ENCODE assay signal across 10 cellular contexts in the genomic region with DNA sequence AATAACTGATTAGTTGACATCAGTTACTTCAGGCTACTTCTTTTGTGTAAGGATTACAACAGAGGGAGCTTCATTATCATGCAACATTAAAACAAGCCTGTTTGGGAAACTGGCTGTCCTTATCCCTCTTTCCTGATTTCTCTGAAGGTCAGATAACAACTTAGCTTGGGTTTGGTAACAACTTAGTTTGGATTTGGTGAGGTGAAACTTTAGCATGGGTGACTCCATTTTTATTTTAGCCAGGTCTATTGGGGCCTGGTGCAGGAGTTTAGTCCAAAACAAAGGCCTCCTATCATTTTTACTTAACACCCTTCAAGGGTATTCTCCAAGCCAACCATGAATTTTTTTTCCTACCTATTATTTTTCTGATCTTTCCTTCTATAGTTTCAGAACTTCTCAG. TPM values are rescaled to one million over a fixed set of nuclear protein-coding genes. Genes with fewer than 3 reads are reported as not detected.
A peak's percentile ranks its signal among the peaks of the same experiment; 100 is the strongest.
DNase-seq lines count a peak whose midpoint lies in the region; ATAC-seq, FAIRE-seq and TF ChIP-seq lines count a peak whose summit lies in the region.
"Had no signal": no experiment of that assay in that cellular context is flagged by ENCODE, and none has a peak within 500 bp of the region (broad histone marks: within the 10 kb centered on the region; RNA-seq: fewer than 3 reads in every experiment).

No MANE protein-coding gene starts in this region.

- H3K9me3 Mint-ChIP-seq in activated T-helper 1 cell treated with anti-CD3 and anti-CD28 coated beads, Interleukin-12 subunit alpha, Interleukin-12 subunit beta, Interleukin-2, Interleukin-4 antibody, amounts not matched to agents 30 ng/mL and 10 ng/mL and 1 ng/mL, durations not matched to agents 14 hours and 24 hours and 36 hours, result no peaks in the 10 kb centered on the region

- no peak for TF ChIP-seq RAD21 in A549 (conservative IDR thresholded peaks at IDR 0.05 in 1 of 2, IDR thresholded peaks at IDR 0.05 in 1 of 2)

- H3K4me1 Mint-ChIP-seq in activated T-helper 1 cell treated with anti-CD3 and anti-CD28 coated beads, Interleukin-12 subunit alpha, Interleukin-12 subunit beta, Interleukin-2, Interleukin-4 antibody, amounts not matched to agents 30 ng/mL and 10 ng/mL and 1 ng/mL, durations not matched to agents 14 hours and 24 hours and 36 hours (ENCODE audit: low read depth), result peaks cover 35% of the 10 kb centered on the region

- POLR2A ChIA-PET in A549 (lab: Yijun Ruan, JAX), result interaction anchor here (1.4 to 2.8 kb wide), 2 partner anchors 31 to 108 kb away, joined by 4 to 38 read pairs; a partner anchor contains a TSS

- TF ChIP-seq POLR2A in A549 (IDR thresholded peaks at IDR 0.05; ENCODE audit: low read length), result no peak

- no peak overlapping the region for H2AK5ac ChIP-seq in mesenchymal stem cell (ENCODE audit: low read length, severe bottlenecking)

- peak overlapping the region; percentile 77 for H3K4me2 ChIP-seq in A549
- H3K4me2 ChIP-seq in DND-41 (ENCODE audit: insufficient read depth, low read length), result peak overlapping the region; percentile 84
- no peak overlapping the region for H3K4me2 ChIP-seq in mesenchymal stem cell (ENCODE audit: low read length, poor library complexity, severe bottlenecking)

- H2AFZ ChIP-seq in DND-41 (ENCODE audit: low read depth, low read length) (peak overlapping the region; percentile 95), mesenchymal stem cell (ENCODE audit: low read depth, low read length) (no peak overlapping the region)

- no peak overlapping the region for H2BK120ac ChIP-seq in mesenchymal stem cell (ENCODE audit: low read depth, low read length)

- no peak overlapping the region for H3K18ac ChIP-seq in mesenchymal stem cell (ENCODE audit: low read depth in 1 of 2, low read length in 2 of 2)

- no peaks in the 10 kb centered on the region for H3K27me3 ChIP-seq in DND-41 (ENCODE audit: insufficient read depth, low read length, poor library complexity)
- H3K27me3 ChIP-seq in mesenchymal stem cell (ENCODE audit: control insufficient read depth in 1 of 2, insufficient read depth in 1 of 2, low read length in 2 of 2), result no peaks in the 10 kb centered on the region

- DNase-seq in A549 (ENCODE audit: low read depth in 1 of 2, low spot score in 1 of 2) (no peak), DND-41 (no peak), mesenchymal stem cell (no peak), LoVo (ENCODE audit: low spot score) (no peak), A172 (ENCODE audit: low spot score) (no peak)
- no peak for DNase-seq in activated T-helper 1 cell treated with anti-CD3 and anti-CD28 coated beads, Interleukin-12 subunit alpha, Interleukin-12 subunit beta, Interleukin-2, Interleukin-4 antibody, amounts not matched to agents 30 ng/mL and 10 ng/mL and 1 ng/mL, durations not matched to agents 14 hours and 24 hours and 36 hours (ENCODE audit: low spot score)
- DNase-seq: amygdala, right cardiac atrium had no signal

- no peaks in the 10 kb centered on the region for H3K9me3 ChIP-seq in A549
- H3K9me3 ChIP-seq in DND-41 (ENCODE audit: insufficient read depth, low read length, severe bottlenecking), result no peaks in the 10 kb centered on the region
- no peaks in the 10 kb centered on the region for H3K9me3 ChIP-seq in mesenchymal stem cell (ENCODE audit: control insufficient read depth, low read length)

- no peak overlapping the region for H2BK12ac ChIP-seq in mesenchymal stem cell (ENCODE audit: low read length in 2 of 2)

- CTCF ChIA-PET in A549 (lab: Yijun Ruan, JAX), result interaction anchor here (1.5 kb wide), 1 partner anchor 9 kb away, joined by 4 read pairs; no protein-coding TSS in a partner anchor

- H3K79me2 ChIP-seq in DND-41 (ENCODE audit: insufficient read depth, low read length), result peaks cover 33% of the 10 kb centered on the region

- H3K36me3 ChIP-seq in DND-41 (ENCODE audit: insufficient read depth, low read length) (peaks cover 14% of the 10 kb centered on the region), mesenchymal stem cell (ENCODE audit: control insufficient read depth in 1 of 2, insufficient read depth in 2 of 2, low read depth in 1 of 2, low read length in 2 of 2) (peaks cover 4 to 14% of the 10 kb centered on the region in 2 experiments)

- no peak overlapping the region for H3K23ac ChIP-seq in mesenchymal stem cell (ENCODE audit: low read length in 2 of 2)

- no peak for TF ChIP-seq EP300 in A549 (IDR thresholded peaks at IDR 0.05)

- H4K8ac ChIP-seq in mesenchymal stem cell (ENCODE audit: low read length), result no peak overlapping the region

- H3K14ac ChIP-seq in mesenchymal stem cell (ENCODE audit: low read length in 2 of 2), result no peak overlapping the region

- no peak overlapping the region; a peak in 1 of 6 replicates for H3K27ac ChIP-seq in A549
- no peak overlapping the region; the same call in 1 of the 2 replicates for H3K27ac ChIP-seq in DND-41 (ENCODE audit: low read length)
- no peak overlapping the region for H3K27ac ChIP-seq in mesenchymal stem cell (ENCODE audit: low read length, poor library complexity, severe bottlenecking)

- H3K4me1 ChIP-seq in A549 (peaks cover 10% of the 10 kb centered on the region; the same call in 2 of the 3 replicates), DND-41 (ENCODE audit: insufficient read depth, low read length) (peaks cover 35% of the 10 kb centered on the region), mesenchymal stem cell (ENCODE audit: control insufficient read depth, insufficient read depth, low read depth, low read length) (peaks cover 6% of the 10 kb centered on the region)

- peak overlapping the region; percentile 97 for H3K4me3 Mint-ChIP-seq in activated T-helper 1 cell treated with anti-CD3 and anti-CD28 coated beads, Interleukin-12 subunit alpha, Interleukin-12 subunit beta, Interleukin-2, Interleukin-4 antibody, amounts not matched to agents 30 ng/mL and 10 ng/mL and 1 ng/mL, durations not matched to agents 14 hours and 24 hours and 36 hours

- TF ChIP-seq CTCF in A549 (IDR thresholded peaks at IDR 0.05) (no peak), DND-41 (IDR thresholded peaks at IDR 0.05; ENCODE audit: borderline replicate concordance, extremely low read depth, low read length, poor library complexity, severe bottlenecking) (no peak)

- H3K27ac Mint-ChIP-seq in activated T-helper 1 cell treated with anti-CD3 and anti-CD28 coated beads, Interleukin-12 subunit alpha, Interleukin-12 subunit beta, Interleukin-2, Interleukin-4 antibody, amounts not matched to agents 30 ng/mL and 10 ng/mL and 1 ng/mL, durations not matched to agents 14 hours and 24 hours and 36 hours, result no peak overlapping the region

- no peak overlapping the region for H2BK5ac ChIP-seq in mesenchymal stem cell (ENCODE audit: low read depth, low read length, poor library complexity, severe bottlenecking)

- H3K4ac ChIP-seq in mesenchymal stem cell (ENCODE audit: low read depth in 1 of 2, low read length in 2 of 2), result no peak overlapping the region

- intact Hi-C loops in activated T-helper 1 cell treated with anti-CD3 and anti-CD28 coated beads, Interleukin-12 subunit alpha, Interleukin-12 subunit beta, Interleukin-2, Interleukin-4 antibody, amounts not matched to agents 30 ng/mL and 10 ng/mL and 1 ng/mL, durations not matched to agents 14 hours and 24 hours and 36 hours (cut with micrococcal nuclease), result loop anchor here (1.0 to 5.0 kb wide), 6 partner anchors 14 to 858 kb away; a partner anchor contains a TSS

- ATAC-seq in A549 (no peak), DND-41 (ENCODE audit: insufficient read depth, low read depth) (no peak), GM21825 (IDR thresholded peaks at IDR 0.05; ENCODE audit: unreplicated experiment) (no peak), HG03342 (IDR thresholded peaks at IDR 0.05; ENCODE audit: unreplicated experiment) (no peak)

- peaks cover 1% of the 10 kb centered on the region for H3K27me3 Mint-ChIP-seq in activated T-helper 1 cell treated with anti-CD3 and anti-CD28 coated beads, Interleukin-12 subunit alpha, Interleukin-12 subunit beta, Interleukin-2, Interleukin-4 antibody, amounts not matched to agents 30 ng/mL and 10 ng/mL and 1 ng/mL, durations not matched to agents 14 hours and 24 hours and 36 hours (ENCODE audit: insufficient read depth)

- FAIRE-seq in A549 (lab: Jason Lieb, UNC), result no peak

- H4K91ac ChIP-seq in mesenchymal stem cell (ENCODE audit: low read length), result no peak overlapping the region

- H3K4me3 ChIP-seq in A549 (no peak overlapping the region), DND-41 (ENCODE audit: low read depth in 1 of 2, low read length in 2 of 2) (peak overlapping the region in 1 of 2 experiments; percentile 92; a peak in 2 of 4 replicates), mesenchymal stem cell (ENCODE audit: insufficient read depth in 1 of 2, low read depth in 1 of 2, low read length in 2 of 2) (no peak overlapping the region)

- H3K36me3 Mint-ChIP-seq in activated T-helper 1 cell treated with anti-CD3 and anti-CD28 coated beads, Interleukin-12 subunit alpha, Interleukin-12 subunit beta, Interleukin-2, Interleukin-4 antibody, amounts not matched to agents 30 ng/mL and 10 ng/mL and 1 ng/mL, durations not matched to agents 14 hours and 24 hours and 36 hours (ENCODE audit: low read depth), result peaks cover 13% of the 10 kb centered on the region

- no peaks in the 10 kb centered on the region for H4K20me1 ChIP-seq in DND-41 (ENCODE audit: insufficient read depth, low read length)

- peaks cover 7% of the 10 kb centered on the region for H3K79me1 ChIP-seq in mesenchymal stem cell (replicated peaks; ENCODE audit: low read length, poor library complexity, severe bottlenecking)

- no peak overlapping the region for H3K9ac ChIP-seq in DND-41 (ENCODE audit: low read depth, low read length)
- H3K9ac ChIP-seq in mesenchymal stem cell (ENCODE audit: low read length), result peak overlapping the region; percentile 97

- no peak overlapping the region for H2BK15ac ChIP-seq in mesenchymal stem cell (ENCODE audit: low read depth, poor library complexity, severe bottlenecking)

RNA-seq across cellular contexts. Expression of a gene that starts 1.1 kb away (rescaled TPM):
- polyA plus RNA-seq in A549 (2011; rRNA removed) (9.3 and 9.4 TPM in 2 replicates), A549 (2017; fragmentation: RNase III; extraction: RNeasy Plus Mini Kit Qiagen cat#74134 plus additional on column Dnase treatment) (5.8 to 7.4 TPM (median 7.4 TPM) in 3 replicates)
- 5.2 and 5.4 TPM in 2 replicates for polyA plus RNA-seq in A549 (2012; cell fraction: cytosol; rRNA removed)
- 14.1 and 15.9 TPM in 2 replicates for polyA plus RNA-seq in A549 (2012; cell fraction: nucleus; rRNA removed)
- polyA minus RNA-seq in A549 (2011; rRNA and poly(A)+ RNA removed), result 19.2 and 24.1 TPM in 2 replicates
- 7.1 and 7.6 TPM in 2 replicates for total RNA-seq in activated T-helper 1 cell treated with anti-CD3 and anti-CD28 coated beads, Interleukin-12 subunit alpha, Interleukin-12 subunit beta, Interleukin-2, Interleukin-4 antibody, amounts not matched to agents 30 ng/mL and 10 ng/mL and 1 ng/mL, durations not matched to agents 14 hours and 24 hours and 36 hours
- 16.3 TPM for polyA plus RNA-seq in mesenchymal stem cell (2013, experiment 1 of 2)
- polyA plus RNA-seq in mesenchymal stem cell (2013, experiment 2 of 2), result 16.7 TPM
- 10.8 and 13.8 TPM in 2 replicates for total RNA-seq in A172 (2014; rRNA removed; shearing (Covaris generic))

RNA-seq across cellular contexts. Expression of a gene that starts 30.4 kb away (rescaled TPM):
- 58.2 and 65.1 TPM in 2 replicates for polyA plus RNA-seq in A549 (2011; rRNA removed)
- 10.2 and 11.5 TPM in 2 replicates for polyA plus RNA-seq in A549 (2012; cell fraction: cytosol; rRNA removed)
- polyA plus RNA-seq in A549 (2012; cell fraction: nucleus; rRNA removed), result 20.6 and 26.4 TPM in 2 replicates
- 73.1 to 87.2 TPM (median 87.0 TPM) in 3 replicates for polyA plus RNA-seq in A549 (2017; fragmentation: RNase III; extraction: RNeasy Plus Mini Kit Qiagen cat#74134 plus additional on column Dnase treatment)
- polyA minus RNA-seq in A549 (2011; rRNA and poly(A)+ RNA removed), result 24.1 and 27.7 TPM in 2 replicates
- 128 and 129 TPM in 2 replicates for total RNA-seq in activated T-helper 1 cell treated with anti-CD3 and anti-CD28 coated beads, Interleukin-12 subunit alpha, Interleukin-12 subunit beta, Interleukin-2, Interleukin-4 antibody, amounts not matched to agents 30 ng/mL and 10 ng/mL and 1 ng/mL, durations not matched to agents 14 hours and 24 hours and 36 hours
- polyA plus RNA-seq in mesenchymal stem cell (2013, experiment 1 of 2), result 71.1 TPM
- 68.1 TPM for polyA plus RNA-seq in mesenchymal stem cell (2013, experiment 2 of 2)
- 41.9 and 53.7 TPM in 2 replicates for total RNA-seq in A172 (2014; rRNA removed; shearing (Covaris generic))
